1 cellular context compared by ENCODE assay signal in genomic region chr1:172719694-172720138, GRCh38.
TF ChIP-seq lines count a peak whose summit lies in the region.

No MANE protein-coding gene starts in this region.

TF ChIP-seq in K562, 482 proteins besides CTCF, POLR2A, EP300 and RAD21 (continued from another document):
- TF ChIP-seq, protein P1, sequence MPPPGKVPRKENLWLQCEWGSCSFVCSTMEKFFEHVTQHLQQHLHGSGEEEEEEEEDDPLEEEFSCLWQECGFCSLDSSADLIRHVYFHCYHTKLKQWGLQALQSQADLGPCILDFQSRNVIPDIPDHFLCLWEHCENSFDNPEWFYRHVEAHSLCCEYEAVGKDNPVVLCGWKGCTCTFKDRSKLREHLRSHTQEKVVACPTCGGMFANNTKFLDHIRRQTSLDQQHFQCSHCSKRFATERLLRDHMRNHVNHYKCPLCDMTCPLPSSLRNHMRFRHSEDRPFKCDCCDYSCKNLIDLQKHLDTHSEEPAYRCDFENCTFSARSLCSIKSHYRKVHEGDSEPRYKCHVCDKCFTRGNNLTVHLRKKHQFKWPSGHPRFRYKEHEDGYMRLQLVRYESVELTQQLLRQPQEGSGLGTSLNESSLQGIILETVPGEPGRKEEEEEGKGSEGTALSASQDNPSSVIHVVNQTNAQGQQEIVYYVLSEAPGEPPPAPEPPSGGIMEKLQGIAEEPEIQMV (tag; conservative IDR thresholded peaks at IDR 0.05; ENCODE audit: low read depth) = no peak
- TF ChIP-seq MAFK (IDR thresholded peaks at IDR 0.05; ENCODE audit: low read length) (peak; percentile 5; the same call in 1 of the 2 replicates), GTF2F1 (IDR thresholded peaks at IDR 0.05; ENCODE audit: low read depth, low read length) (no peak), ZNF146 (CRISPR knock-in tag; IDR thresholded peaks at IDR 0.05; ENCODE audit: unreplicated experiment) (no peak), DACH1 (IDR thresholded peaks at IDR 0.05; ENCODE audit: partially characterized antibody) (peak; percentile 10), BRD9 (IDR thresholded peaks at IDR 0.05; ENCODE audit: low read depth, partially characterized antibody) (peak; percentile 38), TCF7L2 (IDR thresholded peaks at IDR 0.05; ENCODE audit: low read depth, low read length) (no peak), NRF1 (conservative IDR thresholded peaks at IDR 0.05 in 1 of 2, IDR thresholded peaks at IDR 0.05 in 1 of 2) (0 out of 4 replicates have a peak, but pooled peaks of 1 of the 2 experiments have one; percentile 15), ATF1 (CRISPR knock-in tag; IDR thresholded peaks at IDR 0.05) (no peak), ATF1 (tag; IDR thresholded peaks at IDR 0.05) (0 out of 2 replicates have a peak, but pooled peaks have one; percentile 3), ESRRB (CRISPR knock-in tag; IDR thresholded peaks at IDR 0.05; ENCODE audit: borderline replicate concordance) (no peak)
- TF ChIP-seq, protein P2, sequence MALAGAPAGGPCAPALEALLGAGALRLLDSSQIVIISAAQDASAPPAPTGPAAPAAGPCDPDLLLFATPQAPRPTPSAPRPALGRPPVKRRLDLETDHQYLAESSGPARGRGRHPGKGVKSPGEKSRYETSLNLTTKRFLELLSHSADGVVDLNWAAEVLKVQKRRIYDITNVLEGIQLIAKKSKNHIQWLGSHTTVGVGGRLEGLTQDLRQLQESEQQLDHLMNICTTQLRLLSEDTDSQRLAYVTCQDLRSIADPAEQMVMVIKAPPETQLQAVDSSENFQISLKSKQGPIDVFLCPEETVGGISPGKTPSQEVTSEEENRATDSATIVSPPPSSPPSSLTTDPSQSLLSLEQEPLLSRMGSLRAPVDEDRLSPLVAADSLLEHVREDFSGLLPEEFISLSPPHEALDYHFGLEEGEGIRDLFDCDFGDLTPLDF (CRISPR knock-in tag; IDR thresholded peaks at IDR 0.05) = no peak
TF ChIP-seq in K562: peak in this region for 19.
